Comparison of ENCODE assay signal across 1 cellular context in the genomic region with DNA sequence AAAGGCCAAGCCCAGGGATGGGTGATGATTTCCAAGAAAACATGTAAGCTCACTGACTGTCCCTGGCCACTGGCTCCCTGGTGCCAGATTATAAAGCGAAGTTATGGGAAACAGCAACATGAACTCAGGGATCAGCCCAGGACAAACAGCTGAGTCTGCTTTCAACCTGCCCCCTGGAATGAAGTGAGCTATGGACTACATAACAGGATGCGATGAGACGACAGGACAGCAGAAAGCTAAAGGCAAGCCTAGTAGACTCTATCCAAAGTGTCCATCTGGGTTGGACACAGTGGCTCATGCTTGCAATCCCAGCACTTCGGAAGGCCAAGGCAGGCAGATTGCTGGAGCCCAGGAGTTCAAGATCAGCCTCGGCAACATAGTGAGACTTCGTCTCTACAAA.
TF ChIP-seq lines count a peak whose summit lies in the region.

No MANE protein-coding gene starts in this region.

TF ChIP-seq in HepG2, 621 proteins besides CTCF, POLR2A, EP300 and RAD21 (continued from another document):
- peak; percentile 48; the same call in 1 of the 2 replicates for TF ChIP-seq POGZ (CRISPR knock-in tag; IDR thresholded peaks at IDR 0.05)
- no peak for TF ChIP-seq ZNF350 (CRISPR knock-in tag; IDR thresholded peaks at IDR 0.05; ENCODE audit: borderline replicate concordance, low read depth)
- TF ChIP-seq ZNF761 (CRISPR knock-in tag; conservative IDR thresholded peaks at IDR 0.05): no peak
